ENCODE assay signal across 1 cellular context in the genomic region with DNA sequence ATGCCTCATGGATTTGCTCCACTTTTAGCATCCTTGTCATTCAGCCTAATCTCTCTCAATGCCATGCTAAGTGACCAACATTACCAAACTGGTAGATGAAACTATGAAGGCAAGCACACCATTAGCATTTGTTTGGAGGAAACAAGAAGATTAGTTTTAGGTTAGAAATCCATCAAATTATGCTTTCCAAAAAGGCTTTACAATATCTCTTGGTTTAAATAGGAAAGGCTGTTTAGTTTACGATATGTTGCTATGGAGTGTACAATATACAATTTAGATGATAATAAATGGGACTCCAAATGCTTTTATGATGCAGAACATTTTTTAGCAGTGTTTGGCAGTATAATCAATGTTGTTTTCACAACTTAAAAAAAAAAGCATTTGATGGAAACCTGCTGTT.
TF ChIP-seq lines count a peak whose summit lies in the region.

No MANE protein-coding gene starts in this region.

TF ChIP-seq in H1, 55 proteins besides CTCF, POLR2A, EP300 and RAD21:
- TF ChIP-seq RXRA (IDR thresholded peaks at IDR 0.05; ENCODE audit: insufficient read depth, low read depth, low read length) (no peak), SUZ12 (IDR thresholded peaks at IDR 0.05; ENCODE audit: low read length) (no peak), KDM4A (IDR thresholded peaks at IDR 0.05; ENCODE audit: low read depth, low read length, severe bottlenecking) (no peak), RNF2 (IDR thresholded peaks at IDR 0.05; ENCODE audit: borderline replicate concordance, low read depth, low read length, missing control alignments, poor library complexity, severe bottlenecking) (no peak), TBP (IDR thresholded peaks at IDR 0.05; ENCODE audit: low read depth, low read length) (no peak), SIN3A (conservative IDR thresholded peaks at IDR 0.05 in 1 of 2, IDR thresholded peaks at IDR 0.05 in 1 of 2; ENCODE audit: low read depth in 1 of 2, low read length in 2 of 2) (no peak), SRF (IDR thresholded peaks at IDR 0.05; ENCODE audit: low read depth, low read length) (no peak), CBX8 (IDR thresholded peaks at IDR 0.05; ENCODE audit: borderline replicate concordance, low read depth, low read length) (no peak), CTBP2 (IDR thresholded peaks at IDR 0.05; ENCODE audit: borderline replicate concordance, insufficient read depth, insufficient read length, low read length) (no peak), KDM5A (IDR thresholded peaks at IDR 0.05; ENCODE audit: low read length) (no peak), RFX5 (IDR thresholded peaks at IDR 0.05; ENCODE audit: borderline replicate concordance, low read depth, low read length) (no peak), BCL11A (IDR thresholded peaks at IDR 0.05; ENCODE audit: low read depth in 2 of 2, low read length in 2 of 2) (no peak), USF2 (IDR thresholded peaks at IDR 0.05; ENCODE audit: low read length) (no peak), PHF8 (conservative IDR thresholded peaks at IDR 0.05; ENCODE audit: low read depth, low read length) (no peak), ATF2 (IDR thresholded peaks at IDR 0.05; ENCODE audit: low read length) (no peak)
